ENCODE assay signal across 12 cellular contexts in the genomic region with DNA sequence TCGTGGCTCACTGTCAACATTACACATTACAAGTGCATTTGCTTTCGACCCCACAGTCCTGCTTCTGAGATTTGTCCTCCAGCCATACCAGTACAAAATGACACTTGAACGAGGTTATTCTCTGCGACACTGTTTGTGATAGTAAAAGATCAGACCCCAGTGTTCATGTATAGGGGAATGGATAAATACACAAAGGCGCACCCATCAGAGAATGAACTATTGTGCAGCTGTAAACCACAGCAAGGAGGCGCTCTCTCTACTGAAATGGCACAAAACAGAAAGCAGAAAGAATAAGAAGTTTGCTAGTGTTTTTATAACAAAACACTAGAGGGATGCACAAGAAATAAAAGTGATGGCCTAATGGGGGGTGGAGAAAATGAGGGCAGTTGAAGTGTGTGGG. TPM values are rescaled to one million over a fixed set of nuclear protein-coding genes. Genes with fewer than 3 reads are reported as not detected.
DNase-seq lines count a peak whose midpoint lies in the region; ATAC-seq and TF ChIP-seq lines count a peak whose summit lies in the region.
"Had no signal": no experiment of that assay in that cellular context is flagged by ENCODE, and none has a peak within 500 bp of the region (broad histone marks: within the 10 kb centered on the region; RNA-seq: fewer than 3 reads in every experiment).

No MANE protein-coding gene starts in this region.

- no peak overlapping the region for H3K9ac ChIP-seq in DND-41 (ENCODE audit: low read depth, low read length)

- H3K4me1 Mint-ChIP-seq in immature natural killer cell, result peaks cover 10 to 11% of the 10 kb centered on the region in 2 donors
- peaks cover 27% of the 10 kb centered on the region for H3K4me1 Mint-ChIP-seq in activated naive CD8-positive, alpha-beta T cell treated with anti-CD3 and anti-CD28 coated beads, Interleukin-2, amount 50 U/mL, for 24 hours

- no peak for ATAC-seq in DND-41 (ENCODE audit: insufficient read depth, low read depth)
- no peak for ATAC-seq in activated naive CD8-positive, alpha-beta T cell treated with anti-CD3 and anti-CD28 coated beads, Interleukin-2, amount 50 U/mL, for 24 hours
- ATAC-seq: activated CD8-positive, alpha-beta memory T cell treated with anti-CD3 and anti-CD28 coated beads, Interleukin-2, amount 10 ng/mL, durations not matched to agents 7 days and 5 days had no signal

- no peak overlapping the region for H3K4me2 ChIP-seq in DND-41 (ENCODE audit: insufficient read depth, low read length)

- H3K36me3 Mint-ChIP-seq in immature natural killer cell, result no peaks in the 10 kb centered on the region
- no peaks in the 10 kb centered on the region for H3K36me3 Mint-ChIP-seq in activated naive CD8-positive, alpha-beta T cell treated with anti-CD3 and anti-CD28 coated beads, Interleukin-2, amount 50 U/mL, for 24 hours (ENCODE audit: low read depth)
- H3K36me3 Mint-ChIP-seq: activated CD8-positive, alpha-beta memory T cell treated with anti-CD3 and anti-CD28 coated beads, Interleukin-2, amount 10 ng/mL, durations not matched to agents 7 days and 5 days had no signal

- H3K27ac ChIP-seq in DND-41 (ENCODE audit: low read length) (no peak overlapping the region), Peyer's patch (no peak overlapping the region)

- peaks cover 11% of the 10 kb centered on the region for H3K27me3 ChIP-seq in DND-41 (ENCODE audit: insufficient read depth, low read length, poor library complexity)
- no peaks in the 10 kb centered on the region for H3K27me3 ChIP-seq in Peyer's patch

- H3K4me3 Mint-ChIP-seq in immature natural killer cell, result no peak overlapping the region
- H3K4me3 Mint-ChIP-seq in activated naive CD8-positive, alpha-beta T cell treated with anti-CD3 and anti-CD28 coated beads, Interleukin-2, amount 50 U/mL, for 24 hours, result no peak overlapping the region
- H3K4me3 Mint-ChIP-seq: activated CD8-positive, alpha-beta memory T cell treated with anti-CD3 and anti-CD28 coated beads, Interleukin-2, amount 10 ng/mL, durations not matched to agents 7 days and 5 days had no signal

- peaks cover 38% of the 10 kb centered on the region for H3K4me1 ChIP-seq in DND-41 (ENCODE audit: insufficient read depth, low read length)
- peaks cover 0 to 16% (median 0%) of the 10 kb centered on the region in 4 donors for H3K4me1 ChIP-seq in Peyer's patch

- H3K36me3 ChIP-seq in DND-41 (ENCODE audit: insufficient read depth, low read length) (no peaks in the 10 kb centered on the region; the same call in 1 of the 2 replicates), Peyer's patch (no peaks in the 10 kb centered on the region)

- no peaks in the 10 kb centered on the region for H3K9me3 Mint-ChIP-seq in immature natural killer cell
- H3K9me3 Mint-ChIP-seq in activated naive CD8-positive, alpha-beta T cell treated with anti-CD3 and anti-CD28 coated beads, Interleukin-2, amount 50 U/mL, for 24 hours, result no peaks in the 10 kb centered on the region

- peaks cover 4 to 12% (median 7%) of the 10 kb centered on the region in 3 donors for H3K27me3 Mint-ChIP-seq in immature natural killer cell (ENCODE audit: low read depth in 3 of 3)
- H3K27me3 Mint-ChIP-seq in activated naive CD8-positive, alpha-beta T cell treated with anti-CD3 and anti-CD28 coated beads, Interleukin-2, amount 50 U/mL, for 24 hours, result peaks cover 3% of the 10 kb centered on the region

- H3K9me3 ChIP-seq in DND-41 (ENCODE audit: insufficient read depth, low read length, severe bottlenecking), result no peaks in the 10 kb centered on the region
- no peaks in the 10 kb centered on the region for H3K9me3 ChIP-seq in Peyer's patch

- no peak overlapping the region for H3K4me3 ChIP-seq in DND-41 (ENCODE audit: low read depth in 1 of 2, low read length in 2 of 2)
- no peak overlapping the region for H3K4me3 ChIP-seq in HFF-Myc (replicated peaks; ENCODE audit: low read depth, low read length)
- no peak overlapping the region for H3K4me3 ChIP-seq in Peyer's patch
- H3K4me3 ChIP-seq in fibroblast of mammary gland (ENCODE audit: control insufficient read depth, low read depth, low read length), result no peak overlapping the region

- no peak overlapping the region for H2AFZ ChIP-seq in DND-41 (ENCODE audit: low read depth, low read length)

- H3K79me2 ChIP-seq in DND-41 (ENCODE audit: insufficient read depth, low read length), result peaks cover 1% of the 10 kb centered on the region

- peak; percentile 53 for TF ChIP-seq CTCF in DND-41 (IDR thresholded peaks at IDR 0.05; ENCODE audit: borderline replicate concordance, extremely low read depth, low read length, poor library complexity, severe bottlenecking)
- peak; percentile 45 for TF ChIP-seq CTCF in HFF-Myc (IDR thresholded peaks at IDR 0.05; ENCODE audit: low read depth, low read length, missing control alignments)
- TF ChIP-seq CTCF in Peyer's patch (IDR thresholded peaks at IDR 0.05), result peak in 4 of 6 experiments; percentile 28 to 44 (median 40)
- peak; percentile 52 for TF ChIP-seq CTCF in fibroblast of mammary gland (conservative IDR thresholded peaks at IDR 0.05; ENCODE audit: control insufficient read depth, insufficient read depth, low read depth, low read length)

- H4K20me1 ChIP-seq in DND-41 (ENCODE audit: insufficient read depth, low read length), result no peaks in the 10 kb centered on the region

- H3K27ac Mint-ChIP-seq in immature natural killer cell, result no peak overlapping the region
- no peak overlapping the region for H3K27ac Mint-ChIP-seq in activated naive CD8-positive, alpha-beta T cell treated with anti-CD3 and anti-CD28 coated beads, Interleukin-2, amount 50 U/mL, for 24 hours
- H3K27ac Mint-ChIP-seq: activated CD8-positive, alpha-beta memory T cell treated with anti-CD3 and anti-CD28 coated beads, Interleukin-2, amount 10 ng/mL, durations not matched to agents 7 days and 5 days had no signal

- TF ChIP-seq POLR2A in Peyer's patch (IDR thresholded peaks at IDR 0.05), result no peak

- peak; percentile 20 for DNase-seq in DND-41
- DNase-seq in HFF-Myc (ENCODE audit: extremely low read depth, low read depth), result no peak
- DNase-seq in Peyer's patch, result no peak
- no peak for DNase-seq in fibroblast of mammary gland (ENCODE audit: low read depth)
- DNase-seq in immature natural killer cell, result no peak
- DNase-seq in activated naive CD8-positive, alpha-beta T cell treated with anti-CD3 and anti-CD28 coated beads, Interleukin-2, amount 50 U/mL, for 24 hours, result no peak
- DNase-seq in NCI-H1048 (lab: John Stamatoyannopoulos, UW), result no peak
- no peak for DNase-seq in NCI-H187 treated with DMSO at 0.1 percent for 48 hours (lab: John Stamatoyannopoulos, UW)
- DNase-seq: activated CD8-positive, alpha-beta memory T cell treated with anti-CD3 and anti-CD28 coated beads, Interleukin-2, amount 10 ng/mL, durations not matched to agents 7 days and 5 days; caudate nucleus; NCI-H1436; SHP77 treated with DMSO at 0.1 percent for 48 hours had no signal

RNA-seq across cellular contexts. Expression of gene CHSY1, which starts 4.9 kb away (rescaled TPM):
- 10 to 100 TPM in 1 of 4 donors, 1 to 10 TPM in 3; 8.1 to 31.4 (median 9.3) TPM for total RNA-seq in Peyer's patch
- polyA plus RNA-seq in immature natural killer cell, result 1 to 10 TPM; 2.8 to 4.0 (median 2.8) TPM

RNA-seq across cellular contexts. Expression of gene SELENOS, which starts 20.5 kb away (rescaled TPM):
- total RNA-seq in Peyer's patch, result 100 to 1,000 TPM in 2 of 4 donors, 10 to 100 TPM in 2; 14.0 to 119 (median 103) TPM
- 100 to 1,000 TPM in 1 of 3 donors, 10 to 100 TPM in 2; 88.7 to 122 (median 94.9) TPM for polyA plus RNA-seq in immature natural killer cell

RNA-seq across cellular contexts. Expression of gene SNRPA1, which starts 38.3 kb away (rescaled TPM):
- total RNA-seq in Peyer's patch, result 10 to 100 TPM; 36.4 to 80.0 (median 50.4) TPM
- polyA plus RNA-seq in immature natural killer cell, result 10 to 100 TPM; 38.6 to 65.0 (median 53.4) TPM
